In genomic region chr21:30268608-30269197, GRCh38 we compare ENCODE assay signal across 1 cellular context.
TF ChIP-seq lines count a peak whose summit lies in the region.

No MANE protein-coding gene starts in this region.

TF ChIP-seq in SK-N-SH, 30 proteins besides CTCF, POLR2A, EP300 and RAD21 (continued from another document):
- TF ChIP-seq USF2 (IDR thresholded peaks at IDR 0.05; ENCODE audit: borderline replicate concordance, low read depth, low read length), result no peak
- TF ChIP-seq SMC3 (IDR thresholded peaks at IDR 0.05; ENCODE audit: low read depth, low read length), result no peak
